ENCODE assay signal across 9 cellular contexts in the genomic region with DNA sequence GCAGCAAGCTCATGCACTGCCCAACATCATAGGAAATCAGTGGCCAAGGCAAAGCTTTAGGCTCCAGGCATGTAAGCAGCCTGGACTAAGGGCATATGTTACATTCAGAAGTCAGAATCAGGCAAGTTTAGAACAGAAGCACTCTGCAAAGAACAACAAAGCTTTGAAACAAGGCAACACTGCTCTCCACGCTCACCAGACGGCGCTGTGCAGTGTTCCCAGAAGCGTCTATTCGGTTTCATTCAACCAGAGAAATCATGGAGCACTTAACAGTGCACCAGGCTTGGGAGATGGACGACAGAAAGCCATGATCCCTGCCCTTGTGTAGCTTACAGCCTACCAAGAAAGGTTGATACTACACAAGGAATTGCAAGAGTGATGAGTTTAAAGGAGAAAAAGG.
A peak's percentile ranks its signal among the peaks of the same experiment; 100 is the strongest.
DNase-seq lines count a peak whose midpoint lies in the region; ATAC-seq, FAIRE-seq and TF ChIP-seq lines count a peak whose summit lies in the region.
"Had no signal": no experiment of that assay in that cellular context is flagged by ENCODE, and none has a peak within 500 bp of the region (broad histone marks: within the 10 kb centered on the region; RNA-seq: fewer than 3 reads in every experiment).

No MANE protein-coding gene starts in this region.

- H4K20me1 ChIP-seq in DND-41 (ENCODE audit: insufficient read depth, low read length): peaks cover 3% of the 10 kb centered on the region; the same call in 1 of the 2 replicates

- H2AFZ ChIP-seq in DND-41 (ENCODE audit: low read depth, low read length): no peak overlapping the region
- no peak overlapping the region for H2AFZ ChIP-seq in parathyroid adenoma

- H3K9me3 ChIP-seq in DND-41 (ENCODE audit: insufficient read depth, low read length, severe bottlenecking): no peaks in the 10 kb centered on the region
- H3K9me3 ChIP-seq in NT2/D1 (ENCODE audit: insufficient read depth, low read length): peaks cover 5% of the 10 kb centered on the region; the same call in 1 of the 2 replicates
- no peaks in the 10 kb centered on the region for H3K9me3 ChIP-seq in parathyroid adenoma (ENCODE audit: control insufficient read depth, low read length)

- H3K4me1 Mint-ChIP-seq in endothelial cell (ENCODE audit: unreplicated experiment): no peaks in the 10 kb centered on the region

- H3K36me3 ChIP-seq in DND-41 (ENCODE audit: insufficient read depth, low read length) (no peaks in the 10 kb centered on the region), NT2/D1 (ENCODE audit: insufficient read depth, insufficient read length, low read length) (no peaks in the 10 kb centered on the region), parathyroid adenoma (ENCODE audit: control insufficient read depth, insufficient read depth, low read length) (no peaks in the 10 kb centered on the region)

- ATAC-seq in DND-41 (ENCODE audit: insufficient read depth, low read depth) (peak; percentile 66), GM19328 (IDR thresholded peaks at IDR 0.05; ENCODE audit: unreplicated experiment) (no peak)

- no peak overlapping the region for H3K4me3 ChIP-seq in DND-41 (ENCODE audit: low read depth in 1 of 2, low read length in 2 of 2)
- H3K4me3 ChIP-seq in NT2/D1 (ENCODE audit: insufficient read length, low read depth): no peak overlapping the region
- no peak overlapping the region for H3K4me3 ChIP-seq in parathyroid adenoma (ENCODE audit: low read depth, low read length)

- no peaks in the 10 kb centered on the region for H3K27me3 ChIP-seq in DND-41 (ENCODE audit: insufficient read depth, low read length, poor library complexity)
- H3K27me3 ChIP-seq in NT2/D1 (ENCODE audit: insufficient read depth, insufficient read length): no peaks in the 10 kb centered on the region
- no peaks in the 10 kb centered on the region for H3K27me3 ChIP-seq in parathyroid adenoma (ENCODE audit: control insufficient read depth, insufficient read depth, low read length)

- no peak for FAIRE-seq in GM12891 (lab: Jason Lieb, UNC)

- no peaks in the 10 kb centered on the region for H3K9me3 Mint-ChIP-seq in endothelial cell (ENCODE audit: unreplicated experiment)
- H3K9me3 Mint-ChIP-seq: dendritic cell treated with granulocyte-macrophage colony-stimulating factor and Interleukin-4, amounts not matched to agents 40 ng/mL and 50 ng/mL, for 4 days had no signal

- no peaks in the 10 kb centered on the region for H3K27me3 Mint-ChIP-seq in endothelial cell (ENCODE audit: unreplicated experiment)

- TF ChIP-seq CTCF in 22Rv1 (IDR thresholded peaks at IDR 0.05): peak; percentile 88
- peak; percentile 82 for TF ChIP-seq CTCF in DND-41 (IDR thresholded peaks at IDR 0.05; ENCODE audit: borderline replicate concordance, extremely low read depth, low read length, poor library complexity, severe bottlenecking)
- peak; percentile 61 for TF ChIP-seq CTCF in endothelial cell (IDR thresholded peaks at IDR 0.05; ENCODE audit: unreplicated experiment)
- peak; percentile 30 for TF ChIP-seq CTCF in parathyroid adenoma (IDR thresholded peaks at IDR 0.05)

- no peak overlapping the region for H3K4me3 Mint-ChIP-seq in endothelial cell (ENCODE audit: unreplicated experiment)
- H3K4me3 Mint-ChIP-seq: dendritic cell treated with granulocyte-macrophage colony-stimulating factor and Interleukin-4, amounts not matched to agents 40 ng/mL and 50 ng/mL, for 4 days had no signal

- H3K4me2 ChIP-seq in DND-41 (ENCODE audit: insufficient read depth, low read length): no peak overlapping the region
- no peak overlapping the region for H3K4me2 ChIP-seq in parathyroid adenoma (ENCODE audit: low read length)

- no peaks in the 10 kb centered on the region for H3K36me3 Mint-ChIP-seq in endothelial cell (ENCODE audit: low read depth, unreplicated experiment)

- in situ Hi-C loops in ACHN (cut with HindIII; ENCODE audit: low pct_ligation_motif_present, low pct_unique_long_range_greater_than_20kb, low sequenced_read_pairs): no loop called here

- no peak for TF ChIP-seq POLR2A in GM12891 (IDR thresholded peaks at IDR 0.05; ENCODE audit: low read depth, low read length)

- H3K27ac Mint-ChIP-seq in endothelial cell (ENCODE audit: unreplicated experiment): no peak overlapping the region
- H3K27ac Mint-ChIP-seq: dendritic cell treated with granulocyte-macrophage colony-stimulating factor and Interleukin-4, amounts not matched to agents 40 ng/mL and 50 ng/mL, for 4 days had no signal

- H3K4me1 ChIP-seq in DND-41 (ENCODE audit: insufficient read depth, low read length): no peaks in the 10 kb centered on the region
- H3K4me1 ChIP-seq in NT2/D1 (ENCODE audit: insufficient read depth, insufficient read length): peaks cover 3% of the 10 kb centered on the region
- H3K4me1 ChIP-seq in parathyroid adenoma: no peaks in the 10 kb centered on the region

- no peak overlapping the region for H3K27ac ChIP-seq in 22Rv1
- no peak overlapping the region for H3K27ac ChIP-seq in DND-41 (ENCODE audit: low read length)
- no peak overlapping the region for H3K27ac ChIP-seq in parathyroid adenoma

- peak; percentile 36 for DNase-seq in DND-41
- DNase-seq in NT2/D1 (ENCODE audit: low read depth, low spot score): peak; percentile 66
- peak; percentile 70 for DNase-seq in endothelial cell (ENCODE audit: low spot score)
- no peak for DNase-seq in GM12891 (ENCODE audit: insufficient read length, low spot score)
- no peak for DNase-seq in ACHN

- H3K9ac ChIP-seq in DND-41 (ENCODE audit: low read depth, low read length): no peak overlapping the region
- H3K9ac ChIP-seq in NT2/D1 (ENCODE audit: insufficient read length, low read depth): no peak overlapping the region
- H3K9ac ChIP-seq in parathyroid adenoma: no peak overlapping the region

- H3K79me2 ChIP-seq in DND-41 (ENCODE audit: insufficient read depth, low read length) (no peaks in the 10 kb centered on the region), parathyroid adenoma (no peaks in the 10 kb centered on the region)

TF ChIP-seq in GM12891, 5 proteins besides CTCF, POLR2A, EP300 and RAD21:
- no peak for TF ChIP-seq POLR2AphosphoS5 (IDR thresholded peaks at IDR 0.05; ENCODE audit: low read depth, low read length)
- no peak for TF ChIP-seq PAX5 (IDR thresholded peaks at IDR 0.05; ENCODE audit: insufficient read depth, low read length, severe bottlenecking)
- no peak for TF ChIP-seq TAF1 (IDR thresholded peaks at IDR 0.05; ENCODE audit: low read depth, low read length)

Comparison
In these comparisons a context has a peak if more than half of its experiments do, and no peak if none do; other contexts are left out.
1. CTCF ChIP-seq: peak in every context shown above with its lines; median percentile 88 in 22Rv1; 82 in DND-41; 61 in endothelial cell; 30 in parathyroid adenoma.
2. DNase-seq: peak in DND-41 (single experiment), NT2/D1 (single experiment) and endothelial cell (single experiment); none in GM12891 (single experiment) and ACHN (single experiment).